ENCODE assay signal across 19 cellular contexts in the genomic region with DNA sequence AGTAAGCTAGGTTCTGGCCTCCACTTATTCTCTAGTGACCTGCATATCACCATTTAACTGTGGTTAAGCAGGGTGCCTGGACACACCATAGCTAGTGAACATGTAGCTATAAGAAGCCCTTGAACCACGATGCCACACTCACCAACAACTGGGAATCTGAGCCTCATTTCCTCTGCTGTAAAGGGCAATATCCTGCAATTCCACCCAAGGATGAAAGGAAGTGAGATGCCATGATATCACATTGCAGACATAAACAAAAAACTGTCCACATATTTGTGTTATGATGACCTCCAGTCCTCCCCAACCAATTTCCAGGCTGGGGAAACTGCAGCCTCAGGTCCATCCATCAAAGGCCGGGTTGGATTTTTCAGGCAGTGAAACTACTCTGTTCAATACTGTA. TPM values are rescaled to one million over a fixed set of nuclear protein-coding genes. Genes with fewer than 3 reads are reported as not detected.
DNase-seq lines count a peak whose midpoint lies in the region; ATAC-seq, FAIRE-seq and TF ChIP-seq lines count a peak whose summit lies in the region.
"Had no signal": no experiment of that assay in that cellular context is flagged by ENCODE, and none has a peak within 500 bp of the region (broad histone marks: within the 10 kb centered on the region; RNA-seq: fewer than 3 reads in every experiment).

No MANE protein-coding gene starts in this region.

- no peak overlapping the region for H4K5ac ChIP-seq in H9 (ENCODE audit: insufficient read length, low read depth, low read length)

- H3K14ac ChIP-seq in H9 (ENCODE audit: insufficient read depth, low read length): no peak overlapping the region

- H3K9me3 Mint-ChIP-seq in H9: no peaks in the 10 kb centered on the region
- H3K9me3 Mint-ChIP-seq: activated naive CD4-positive, alpha-beta T cell treated with anti-CD3 and anti-CD28 coated beads, Interleukin-2, amount 10 ng/mL, durations not matched to agents 7 days and 5 days; natural killer cell treated with Interleukin-12 subunit alpha and Interleukin-12 subunit beta and Interleukin-15 and Interleukin-18, amount 100 ng/mL, for 72 hours had no signal

- H3K4me3 ChIP-seq in left ventricle myocardium inferior (no peak overlapping the region), right cardiac atrium (ENCODE audit: low read length) (no peak overlapping the region), SU-DHL-6 (ENCODE audit: insufficient read depth, low read length, poor library complexity, severe bottlenecking) (no peak overlapping the region), kidney (ENCODE audit: low read length in 2 of 2) (no peak overlapping the region), upper lobe of right lung (no peak overlapping the region)
- H3K4me3 ChIP-seq: breast epithelium, right atrium auricular region, SK-N-MC, tibial nerve had no signal

- no peak overlapping the region for H2BK120ac ChIP-seq in H9 (ENCODE audit: low read depth, low read length, poor library complexity, severe bottlenecking)

- H3K9me2 ChIP-seq in SU-DHL-6 (replicated peaks; ENCODE audit: insufficient read depth, low read length): no peaks in the 10 kb centered on the region

- H3K23ac ChIP-seq in H9 (ENCODE audit: insufficient read length, low read depth, low read length): no peak overlapping the region

- H3K56ac ChIP-seq in H9 (ENCODE audit: insufficient read length, low read depth, low read length): no peak overlapping the region

- H3K9me3 ChIP-seq in left ventricle myocardium inferior (replicated peaks): no peaks in the 10 kb centered on the region
- H3K9me3 ChIP-seq in right cardiac atrium (ENCODE audit: control insufficient read depth, low read length): no peaks in the 10 kb centered on the region
- no peaks in the 10 kb centered on the region for H3K9me3 ChIP-seq in SU-DHL-6 (ENCODE audit: insufficient read depth, low read length)
- H3K9me3 ChIP-seq in kidney (ENCODE audit: control insufficient read depth in 1 of 2, low read length in 2 of 2): no peaks in the 10 kb centered on the region
- H3K9me3 ChIP-seq in upper lobe of right lung: no peaks in the 10 kb centered on the region
- no peaks in the 10 kb centered on the region for H3K9me3 ChIP-seq in H9 (ENCODE audit: control insufficient read depth, low read depth, low read length)
- H3K9me3 ChIP-seq: breast epithelium, right atrium auricular region, tibial nerve had no signal

- peaks cover 21 to 24% of the 10 kb centered on the region in 2 experiments for H3K4me1 Mint-ChIP-seq in H9

- DNase-seq in left ventricle myocardium inferior (no peak), right cardiac atrium (no peak), kidney (no peak), upper lobe of right lung (no peak), NCI-H146 (lab: John Stamatoyannopoulos, UW) (no peak), H9 (no peak)
- DNase-seq: activated naive CD4-positive, alpha-beta T cell treated with anti-CD3 and anti-CD28 coated beads, Interleukin-2, amount 10 ng/mL, durations not matched to agents 7 days and 5 days; DMS 273 treated with DMSO at 0.1 percent for 48 hours; KBM-7; NCI-H1436; NCI-H446; stimulated activated CD4-positive, alpha-beta T cell treated with anti-CD3 and anti-CD28 coated beads, Interleukin-2, amount 100 ng/mL, for 48 hours had no signal

- no peak overlapping the region for H3T11ph ChIP-seq in H9 (ENCODE audit: low read length)

- no peaks in the 10 kb centered on the region for H4K20me1 ChIP-seq in SU-DHL-6 (ENCODE audit: low read depth, low read length)
- no peaks in the 10 kb centered on the region for H4K20me1 ChIP-seq in H9 (ENCODE audit: control insufficient read depth, insufficient read depth, insufficient read length)

- no peak overlapping the region for H4K8ac ChIP-seq in H9 (replicated peaks; ENCODE audit: insufficient read length, low read depth, low read length)

- no peaks in the 10 kb centered on the region for H3K27me3 Mint-ChIP-seq in H9 (ENCODE audit: low read depth)
- H3K27me3 Mint-ChIP-seq: activated naive CD4-positive, alpha-beta T cell treated with anti-CD3 and anti-CD28 coated beads, Interleukin-2, amount 10 ng/mL, durations not matched to agents 7 days and 5 days; natural killer cell treated with Interleukin-12 subunit alpha and Interleukin-12 subunit beta and Interleukin-15 and Interleukin-18, amount 100 ng/mL, for 72 hours had no signal

- WGBS in right cardiac atrium: 75% methylated on average over 2 of the region's 2 CpGs
- WGBS in H9 (ENCODE audit: extremely low coverage, insufficient read length, low lambda C conversion rate): no CpG with 5 or more reads among the region's 2 CpGs

- H3K27ac ChIP-seq in left ventricle myocardium inferior (replicated peaks) (peak overlapping the region; percentile 82), right cardiac atrium (ENCODE audit: low read length) (no peak overlapping the region), SU-DHL-6 (ENCODE audit: low read depth, low read length) (peak overlapping the region; percentile 77; the same call in 1 of the 2 replicates), kidney (ENCODE audit: low read depth in 2 of 2, low read length in 2 of 2) (peak overlapping the region; percentile 39 to 77), upper lobe of right lung (peak overlapping the region; percentile 40), H9 (ENCODE audit: insufficient read length, low read depth, low read length) (no peak overlapping the region)
- H3K27ac ChIP-seq: breast epithelium, SK-N-MC had no signal

- no peak overlapping the region for H2BK12ac ChIP-seq in H9 (ENCODE audit: insufficient read length, low read depth, low read length)

- H3K36me3 Mint-ChIP-seq in H9 (ENCODE audit: insufficient read depth in 1 of 3, low read depth in 3 of 3): peaks cover 0 to 8% (median 6%) of the 10 kb centered on the region in 3 experiments; a peak in 5 of 7 replicates
- H3K36me3 Mint-ChIP-seq: natural killer cell treated with Interleukin-12 subunit alpha and Interleukin-12 subunit beta and Interleukin-15 and Interleukin-18, amount 100 ng/mL, for 72 hours had no signal

- ATAC-seq in right cardiac atrium (no peak), upper lobe of right lung (no peak), HG02588 (IDR thresholded peaks at IDR 0.05; ENCODE audit: unreplicated experiment) (no peak)
- ATAC-seq: natural killer cell treated with Interleukin-12 subunit alpha and Interleukin-12 subunit beta and Interleukin-15 and Interleukin-18, amount 100 ng/mL, for 72 hours had no signal

- H4K91ac ChIP-seq in H9 (ENCODE audit: insufficient read length, low read depth, low read length): no peak overlapping the region

- FAIRE-seq in kidney (lab: Jason Lieb, UNC): no peak

- H2BK5ac ChIP-seq in H9 (ENCODE audit: insufficient read length, low read length): no peak overlapping the region

- no peak overlapping the region for H3K18ac ChIP-seq in H9 (ENCODE audit: insufficient read length, low read depth, low read length)

- no peak overlapping the region for H2BK20ac ChIP-seq in H9 (ENCODE audit: low read depth, low read length, poor library complexity, severe bottlenecking)

- no peak for TF ChIP-seq CTCF in left ventricle myocardium inferior (IDR thresholded peaks at IDR 0.05; ENCODE audit: borderline replicate concordance)
- no peak for TF ChIP-seq CTCF in SU-DHL-6 (IDR thresholded peaks at IDR 0.05; ENCODE audit: insufficient read depth, low read length, poor library complexity, severe bottlenecking)
- TF ChIP-seq CTCF in kidney (IDR thresholded peaks at IDR 0.05; ENCODE audit: borderline replicate concordance, extremely low read depth, insufficient read depth): no peak
- no peak for TF ChIP-seq CTCF in upper lobe of right lung (IDR thresholded peaks at IDR 0.05)
- TF ChIP-seq CTCF in H9 (conservative IDR thresholded peaks at IDR 0.05): no peak

- H3K79me2 ChIP-seq in SU-DHL-6 (ENCODE audit: insufficient read depth, low read length): peaks cover 98% of the 10 kb centered on the region
- H3K79me2 ChIP-seq in H9 (ENCODE audit: insufficient read depth, low read length): no peaks in the 10 kb centered on the region

- no peak overlapping the region for H3K9ac ChIP-seq in SU-DHL-6 (ENCODE audit: low read length)
- peak overlapping the region in 1 of 2 donors; percentile 67 for H3K9ac ChIP-seq in kidney (ENCODE audit: low read length in 2 of 2)
- no peak overlapping the region for H3K9ac ChIP-seq in H9 (ENCODE audit: extremely low read depth, insufficient read length, low read length)

- intact Hi-C loops in left ventricle myocardium inferior (cut with micrococcal nuclease): no loop called here
- intact Hi-C loops in right cardiac atrium (cut with DNase I): no loop called here
- intact Hi-C loops in kidney (cut with DNase I): no loop called here
- intact Hi-C loops in upper lobe of right lung (cut with DNase I): no loop called here

- H2AK5ac ChIP-seq in H9 (ENCODE audit: insufficient read length, low read length): no peak overlapping the region

- no peak overlapping the region for H2AFZ ChIP-seq in SU-DHL-6 (ENCODE audit: low read depth, low read length, severe bottlenecking)
- H2AFZ ChIP-seq in H9 (ENCODE audit: low read length): no peak overlapping the region

- H2BK15ac ChIP-seq in H9 (ENCODE audit: low read depth, low read length): no peak overlapping the region

- no peaks in the 10 kb centered on the region for H3K23me2 ChIP-seq in H9 (ENCODE audit: insufficient read length, low read depth, low read length, poor library complexity, severe bottlenecking)

- no peak overlapping the region for H3K4ac ChIP-seq in H9 (ENCODE audit: low read depth, low read length)

- peaks cover 83% of the 10 kb centered on the region for H3K4me1 ChIP-seq in left ventricle myocardium inferior
- peaks cover 47% of the 10 kb centered on the region for H3K4me1 ChIP-seq in right cardiac atrium (ENCODE audit: control insufficient read depth, insufficient read depth, low read length)
- H3K4me1 ChIP-seq in kidney (ENCODE audit: control insufficient read depth in 1 of 2, insufficient read depth in 1 of 2, low read depth in 1 of 2, low read length in 2 of 2): peaks cover 57 to 73% of the 10 kb centered on the region in 2 donors
- peaks cover 64% of the 10 kb centered on the region for H3K4me1 ChIP-seq in upper lobe of right lung
- no peaks in the 10 kb centered on the region for H3K4me1 ChIP-seq in H9 (ENCODE audit: insufficient read depth, low read length)
- H3K4me1 ChIP-seq: breast epithelium had no signal

- H3K27me3 ChIP-seq in left ventricle myocardium inferior (ENCODE audit: low read depth): no peaks in the 10 kb centered on the region
- no peaks in the 10 kb centered on the region for H3K27me3 ChIP-seq in right cardiac atrium (ENCODE audit: control insufficient read depth, insufficient read depth)
- no peaks in the 10 kb centered on the region for H3K27me3 ChIP-seq in SU-DHL-6 (ENCODE audit: low read length)
- no peaks in the 10 kb centered on the region for H3K27me3 ChIP-seq in upper lobe of right lung
- no peaks in the 10 kb centered on the region for H3K27me3 ChIP-seq in H9 (ENCODE audit: insufficient read depth, low read length)
- H3K27me3 ChIP-seq: breast epithelium, right atrium auricular region, tibial nerve had no signal

- peaks cover 2% of the 10 kb centered on the region for H3K79me1 ChIP-seq in H9 (ENCODE audit: insufficient read depth, low read depth, low read length, poor library complexity, severe bottlenecking)

- peaks cover 10% of the 10 kb centered on the region; the same call in 1 of the 2 replicates for H3F3A ChIP-seq in SU-DHL-6 (ENCODE audit: insufficient read depth)

- H3K36me3 ChIP-seq in left ventricle myocardium inferior (no peaks in the 10 kb centered on the region), SU-DHL-6 (ENCODE audit: low read length) (peaks cover 4% of the 10 kb centered on the region; the same call in 1 of the 2 replicates), kidney (ENCODE audit: control insufficient read depth in 1 of 2, insufficient read depth in 2 of 2, low read length in 2 of 2) (peaks cover 4 to 18% of the 10 kb centered on the region in 2 donors), upper lobe of right lung (peaks cover 10% of the 10 kb centered on the region)
- H3K36me3 ChIP-seq: breast epithelium, right atrium auricular region had no signal

- H3K4me2 ChIP-seq in SU-DHL-6 (ENCODE audit: low read depth, low read length, poor library complexity, severe bottlenecking): no peak overlapping the region
- H3K4me2 ChIP-seq in H9 (ENCODE audit: insufficient read depth, insufficient read length, low read length): no peak overlapping the region

- no peak overlapping the region for H3K4me3 Mint-ChIP-seq in H9
- H3K4me3 Mint-ChIP-seq: activated naive CD4-positive, alpha-beta T cell treated with anti-CD3 and anti-CD28 coated beads, Interleukin-2, amount 10 ng/mL, durations not matched to agents 7 days and 5 days; natural killer cell treated with Interleukin-12 subunit alpha and Interleukin-12 subunit beta and Interleukin-15 and Interleukin-18, amount 100 ng/mL, for 72 hours had no signal

- H3K27ac Mint-ChIP-seq in H9: peak overlapping the region in 1 of 3 experiments; percentile 39; a peak in 1 of 7 replicates
- H3K27ac Mint-ChIP-seq: activated naive CD4-positive, alpha-beta T cell treated with anti-CD3 and anti-CD28 coated beads, Interleukin-2, amount 10 ng/mL, durations not matched to agents 7 days and 5 days had no signal

RNA-seq across cellular contexts. Expression of gene TNIP1, which starts 10.4 kb away (rescaled TPM):
- total RNA-seq in left ventricle myocardium inferior (131 TPM), right cardiac atrium (10 to 100 TPM; 77.0 to 98.2 (median 86.1) TPM), kidney (132 TPM), upper lobe of right lung (120 TPM), H9 (2021) (40.8 and 43.7 TPM in 2 replicates)
- polyA plus RNA-seq in right cardiac atrium (71.5 TPM), kidney (ENCODE audit: insufficient read depth, low read depth, low replicate concordance) (109 TPM)

RNA-seq across cellular contexts. Expression of gene GPX3, which starts 50.1 kb away (rescaled TPM):
- total RNA-seq in left ventricle myocardium inferior (744 TPM), right cardiac atrium (1,000 to 10,000 TPM; 1,359 to 2,012 (median 1,429) TPM), kidney (1,327 TPM), upper lobe of right lung (1,259 TPM), H9 (2021) (20.4 and 20.9 TPM in 2 replicates)
- polyA plus RNA-seq in right cardiac atrium (1,982 TPM), kidney (ENCODE audit: insufficient read depth, low read depth, low replicate concordance) (27,893 TPM)
- total RNA-seq: natural killer cell treated with Interleukin-12 subunit alpha and Interleukin-12 subunit beta and Interleukin-15 and Interleukin-18, amount 100 ng/mL, for 72 hours had no signal

Comparison
In these comparisons a context has a peak if more than half of its experiments do, and no peak if none do; other contexts are left out.
1. H3K27ac ChIP-seq: peak in left ventricle myocardium inferior (single experiment), SU-DHL-6 (single experiment), kidney (2 of 2) and upper lobe of right lung (single experiment); none in right cardiac atrium (single experiment) and H9 (single experiment).
2. RNA of gene GPX3, which starts 50.1 kb away (total RNA-seq): 1,359 to 2,012 TPM in right cardiac atrium, 1,327 TPM in kidney (single experiment), 1,259 TPM in upper lobe of right lung (single experiment) and 744 TPM in left ventricle myocardium inferior (single experiment); 20.4 to 20.9 TPM in H9; every median in the first group is over 10 times any median in the second.